Comparison of ENCODE assay signal across 8 cellular contexts in the genomic region with DNA sequence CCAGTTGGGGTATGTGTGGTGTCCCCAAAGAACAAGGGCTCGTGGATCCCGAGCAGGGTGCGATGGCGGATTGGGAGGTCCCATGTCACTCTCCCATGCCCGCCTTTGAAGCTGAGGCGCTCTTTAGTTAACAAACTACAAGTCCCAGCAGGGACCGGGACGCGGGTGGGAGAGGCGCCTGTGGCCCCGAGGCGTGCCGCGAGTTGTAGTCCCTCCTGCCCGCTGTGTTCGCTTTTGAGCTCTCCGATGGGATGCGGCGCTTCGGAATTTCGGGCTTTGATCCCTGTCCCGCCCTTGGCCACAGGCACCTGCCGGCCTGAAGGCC. TPM values are rescaled to one million over a fixed set of nuclear protein-coding genes. Genes with fewer than 3 reads are reported as not detected.
DNase-seq lines count a peak whose midpoint lies in the region; ATAC-seq lines count a peak whose summit lies in the region.

No MANE protein-coding gene starts in this region.

- H3K36me3 ChIP-seq in H7 (replicated peaks; ENCODE audit: control insufficient read depth, insufficient read depth, low read length) (peaks cover 24% of the 10 kb centered on the region), iPS DF 6.9 (ENCODE audit: control insufficient read depth, insufficient read depth, low read length) (peaks cover 14% of the 10 kb centered on the region)

- no peaks in the 10 kb centered on the region for H3K9me3 Mint-ChIP-seq in activated naive CD8-positive, alpha-beta T cell treated with anti-CD3 and anti-CD28 coated beads, Interleukin-2, amount 50 U/mL, for 24 hours

- H3K27me3 ChIP-seq in H7 (ENCODE audit: control insufficient read depth, insufficient read depth, low read length) = no peaks in the 10 kb centered on the region
- no peaks in the 10 kb centered on the region for H3K27me3 ChIP-seq in iPS DF 6.9 (ENCODE audit: control insufficient read depth, insufficient read depth, low read length)

- DNase-seq in H7 (peak; percentile 69), iPS DF 6.9 (ENCODE audit: low read depth, low spot score) (no peak), NCI-H345 treated with DMSO at 0.1 percent for 48 hours (lab: John Stamatoyannopoulos, UW; ENCODE audit: unreplicated experiment) (no peak), DMS153 treated with DMSO at 0.1 percent for 48 hours (lab: John Stamatoyannopoulos, UW; ENCODE audit: unreplicated experiment) (no peak)
- DNase-seq in activated naive CD8-positive, alpha-beta T cell treated with anti-CD3 and anti-CD28 coated beads, Interleukin-2, amount 50 U/mL, for 24 hours = peak; percentile 32
- DNase-seq in stimulated activated CD4-positive, alpha-beta T cell treated with anti-CD3 and anti-CD28 coated beads, Interleukin-15, amount 100 ng/mL, for 24 hours = peak; percentile 41

- H3K4me1 ChIP-seq in iPS DF 6.9 (ENCODE audit: control insufficient read depth, insufficient read depth, low read length) = peaks cover 2% of the 10 kb centered on the region; the same call in 1 of the 2 replicates

- WGBS in iPS DF 6.9 (ENCODE audit: insufficient coverage, insufficient read length) = no CpG with 5 or more reads among the region's 23 CpGs

- H3K4me3 ChIP-seq in H7 (ENCODE audit: insufficient read depth, low read depth, low read length) (peak overlapping the region; percentile 21; the same call in 1 of the 2 replicates), iPS DF 6.9 (ENCODE audit: low read length) (peak overlapping the region; percentile 61; the same call in 1 of the 2 replicates)

- no peaks in the 10 kb centered on the region for H3K27me3 Mint-ChIP-seq in activated naive CD8-positive, alpha-beta T cell treated with anti-CD3 and anti-CD28 coated beads, Interleukin-2, amount 50 U/mL, for 24 hours

- H3K4me3 Mint-ChIP-seq in activated naive CD8-positive, alpha-beta T cell treated with anti-CD3 and anti-CD28 coated beads, Interleukin-2, amount 50 U/mL, for 24 hours = peak overlapping the region; percentile 74

- peaks cover 5% of the 10 kb centered on the region for H3K36me3 Mint-ChIP-seq in activated naive CD8-positive, alpha-beta T cell treated with anti-CD3 and anti-CD28 coated beads, Interleukin-2, amount 50 U/mL, for 24 hours (ENCODE audit: low read depth)

- H3K9me3 ChIP-seq in iPS DF 6.9 (ENCODE audit: control insufficient read depth, insufficient read depth, low read length) = no peaks in the 10 kb centered on the region

- no peak for ATAC-seq in activated naive CD8-positive, alpha-beta T cell treated with anti-CD3 and anti-CD28 coated beads, Interleukin-2, amount 50 U/mL, for 24 hours
- no peak for ATAC-seq in GM18511 (IDR thresholded peaks at IDR 0.05; ENCODE audit: unreplicated experiment)
- ATAC-seq in HG03520 (IDR thresholded peaks at IDR 0.05; ENCODE audit: unreplicated experiment) = no peak

- peaks cover 21% of the 10 kb centered on the region for H3K4me1 Mint-ChIP-seq in activated naive CD8-positive, alpha-beta T cell treated with anti-CD3 and anti-CD28 coated beads, Interleukin-2, amount 50 U/mL, for 24 hours

- peak overlapping the region; percentile 87 for H3K27ac Mint-ChIP-seq in activated naive CD8-positive, alpha-beta T cell treated with anti-CD3 and anti-CD28 coated beads, Interleukin-2, amount 50 U/mL, for 24 hours

- H3K27ac ChIP-seq in iPS DF 6.9 (ENCODE audit: low read length) = no peak overlapping the region

RNA-seq across cellular contexts. Expression of a gene that starts 10.9 kb away (rescaled TPM):
- total RNA-seq in H7 (2014; rRNA removed; shearing (Covaris generic)) = 42.9 and 51.3 TPM in 2 replicates

RNA-seq across cellular contexts. Expression of a gene that starts 24.7 kb away (rescaled TPM):
- total RNA-seq in H7 (2014; rRNA removed; shearing (Covaris generic)) = 0.21 and 0.70 TPM in 2 replicates

RNA-seq across cellular contexts. Expression of a gene that starts 31.5 kb away (rescaled TPM):
- 3.0 and 3.6 TPM in 2 replicates for total RNA-seq in H7 (2014; rRNA removed; shearing (Covaris generic))

RNA-seq across cellular contexts. Expression of a gene that starts 34.3 kb away (rescaled TPM):
- 80.6 and 97.8 TPM in 2 replicates for total RNA-seq in H7 (2014; rRNA removed; shearing (Covaris generic))

Comparison
In these comparisons a context has a peak if more than half of its experiments do, and no peak if none do; other contexts are left out.
1. DNase-seq: peak in H7 (single experiment), activated naive CD8-positive, alpha-beta T cell treated with anti-CD3 and anti-CD28 coated beads, Interleukin-2, amount 50 U/mL, for 24 hours (single experiment) and stimulated activated CD4-positive, alpha-beta T cell treated with anti-CD3 and anti-CD28 coated beads, Interleukin-15, amount 100 ng/mL, for 24 hours (single experiment); none in iPS DF 6.9 (single experiment), NCI-H345 treated with DMSO at 0.1 percent for 48 hours (single experiment) and DMS153 treated with DMSO at 0.1 percent for 48 hours (single experiment).